19 cellular contexts compared by ENCODE assay signal in the genomic region with DNA sequence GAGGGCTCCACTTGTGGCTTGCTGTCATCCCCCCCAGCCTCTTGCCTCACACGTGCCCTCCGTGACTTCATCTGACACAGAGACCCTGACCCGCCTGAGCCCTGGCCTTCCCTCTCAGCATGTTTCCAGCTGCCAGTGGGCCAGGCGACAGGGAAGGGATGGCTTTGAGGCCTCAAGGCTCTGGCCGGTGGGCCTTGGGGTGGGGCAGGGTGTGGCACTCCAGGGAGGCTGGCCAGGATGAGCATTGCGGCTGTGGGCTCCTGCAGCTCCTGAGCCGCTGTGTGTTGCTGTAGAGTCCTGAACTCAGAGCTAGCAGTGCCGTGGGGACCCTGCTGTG.
"Had no signal": no experiment of that assay in that cellular context is flagged by ENCODE, and none has a peak within 500 bp of the region (broad histone marks: within the 10 kb centered on the region; RNA-seq: fewer than 3 reads in every experiment).

No MANE protein-coding gene starts in this region.

- H3K36me3 ChIP-seq: pancreas, right lobe of liver, transverse colon, upper lobe of right lung, vagina had no signal

- DNase-seq: dorsolateral prefrontal cortex; effector CD4-positive, alpha-beta T cell; hypothalamus; immature natural killer cell; left ventricle myocardium superior; mammary epithelial cell; mesendoderm; midbrain; naive thymus-derived CD4-positive, alpha-beta T cell; occipital lobe; small intestine; stimulated activated CD4-positive, alpha-beta T cell treated with anti-CD3 and anti-CD28 coated beads, Interleukin-15, amount 100 ng/mL, for 24 hours; stimulated activated CD4-positive, alpha-beta T cell treated with anti-CD3 and anti-CD28 coated beads, Interleukin-2, amount 100 ng/mL, for 48 hours; stimulated activated naive B cell treated with anti-CD40 and anti-IgM and Interleukin-4, amounts not matched to agents 10 μg/mL and 1 μg/mL and 100 μg/mL, for 72 hours; transverse colon; upper lobe of right lung had no signal

- H3K4me3 ChIP-seq: dorsolateral prefrontal cortex, pancreas, right lobe of liver, transverse colon, upper lobe of right lung, vagina had no signal

- ATAC-seq: left ventricle myocardium superior; naive thymus-derived CD4-positive, alpha-beta T cell; pancreas; right lobe of liver; stimulated activated naive B cell treated with anti-CD40 and anti-IgM and Interleukin-4, amounts not matched to agents 10 μg/mL and 1 μg/mL and 100 μg/mL, for 72 hours; upper lobe of right lung had no signal

- H3K27me3 ChIP-seq: dorsolateral prefrontal cortex, pancreas, right lobe of liver, transverse colon, upper lobe of right lung, vagina had no signal

- H3K4me1 ChIP-seq: pancreas, right lobe of liver had no signal

- H3K9me3 ChIP-seq: pancreas, right lobe of liver, transverse colon, upper lobe of right lung, vagina had no signal

- H3K27ac ChIP-seq: dorsolateral prefrontal cortex, pancreas, right lobe of liver, transverse colon, upper lobe of right lung, vagina had no signal
